Comparison of ENCODE assay signal across 15 cellular contexts in the genomic region with DNA sequence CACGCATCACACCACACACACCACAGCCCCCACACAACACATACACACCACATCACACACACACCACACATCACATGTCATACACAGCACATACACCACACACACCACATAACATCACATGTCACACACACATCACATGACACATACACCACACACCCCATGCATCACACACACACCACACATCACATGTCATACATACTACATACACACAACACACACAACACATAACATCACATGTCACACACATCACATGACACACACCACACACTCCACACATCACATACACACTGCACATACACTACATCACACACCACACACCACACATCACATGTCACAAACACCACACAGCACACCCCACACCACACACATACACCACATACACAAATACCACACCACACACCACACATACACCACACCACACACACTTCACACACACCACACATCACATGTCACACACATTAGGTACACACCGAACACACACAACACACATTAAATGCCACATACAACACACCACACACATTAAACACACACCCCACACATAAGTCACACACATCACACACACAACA. TPM values are rescaled to one million over a fixed set of nuclear protein-coding genes. Genes with fewer than 3 reads are reported as not detected.
A peak's percentile ranks its signal among the peaks of the same experiment; 100 is the strongest.
DNase-seq lines count a peak whose midpoint lies in the region; ATAC-seq, FAIRE-seq and TF ChIP-seq lines count a peak whose summit lies in the region.
"Had no signal": no experiment of that assay in that cellular context is flagged by ENCODE, and none has a peak within 500 bp of the region (broad histone marks: within the 10 kb centered on the region; RNA-seq: fewer than 3 reads in every experiment).

No MANE protein-coding gene starts in this region.

- no peak overlapping the region for H2AFZ ChIP-seq in GM12878 (ENCODE audit: control insufficient read depth, low read depth, low read length)

- TF ChIP-seq CTCF in GM12878 (IDR thresholded peaks at IDR 0.05 in 2 of 3, conservative IDR thresholded peaks at IDR 0.05 in 1 of 3; ENCODE audit: control insufficient read depth in 2 of 3, extremely low read depth in 1 of 3, insufficient read depth in 1 of 3, low read depth in 3 of 3, low read length in 3 of 3) (no peak), esophagus muscularis mucosa (IDR thresholded peaks at IDR 0.05) (no peak), neutrophil (IDR thresholded peaks at IDR 0.05) (no peak)

- no peak overlapping the region for H3K4me3 ChIP-seq in GM12878
- H3K4me3 ChIP-seq in esophagus muscularis mucosa = no peak overlapping the region
- H3K4me3 ChIP-seq in neutrophil (ENCODE audit: low read depth in 1 of 2, low read length in 1 of 2) = no peak overlapping the region
- H3K4me3 ChIP-seq in HAP-1 = no peak overlapping the region

- H3K9me3 ChIP-seq in GM12878 (replicated peaks; ENCODE audit: control insufficient read depth, insufficient read depth, low read length) = no peaks in the 10 kb centered on the region
- H3K9me3 ChIP-seq in esophagus muscularis mucosa = no peaks in the 10 kb centered on the region
- no peaks in the 10 kb centered on the region for H3K9me3 ChIP-seq in neutrophil
- no peaks in the 10 kb centered on the region for H3K9me3 ChIP-seq in HAP-1

- no peak overlapping the region for H3K9ac ChIP-seq in GM12878 (ENCODE audit: control insufficient read depth, insufficient read depth, low read length)

- no peak for TF ChIP-seq POLR2A in GM12878 (IDR thresholded peaks at IDR 0.05; ENCODE audit: low read depth, low read length)
- no peak for TF ChIP-seq POLR2A in esophagus muscularis mucosa (IDR thresholded peaks at IDR 0.05; ENCODE audit: low read depth)

- H4K20me1 ChIP-seq in GM12878 (ENCODE audit: control insufficient read depth, insufficient read depth) = no peaks in the 10 kb centered on the region

- H3K4me1 ChIP-seq in GM12878 (ENCODE audit: control insufficient read depth, insufficient read depth, low read length) = no peaks in the 10 kb centered on the region
- H3K4me1 ChIP-seq in esophagus muscularis mucosa = no peaks in the 10 kb centered on the region
- H3K4me1 ChIP-seq in neutrophil (ENCODE audit: control insufficient read depth in 1 of 2, insufficient read depth in 1 of 2, low read depth in 1 of 2, low read length in 1 of 2) = peaks cover 59 to 72% of the 10 kb centered on the region in 2 experiments
- no peaks in the 10 kb centered on the region for H3K4me1 ChIP-seq in HAP-1
- H3K4me1 ChIP-seq: BE2C had no signal

- TF ChIP-seq RAD21 in GM12878 (IDR thresholded peaks at IDR 0.05; ENCODE audit: insufficient read depth, low read depth, low read length) = no peak

- intact Hi-C loops in GM12878 (cut with micrococcal nuclease; ENCODE audit: unreplicated experiment) = no loop called here
- intact Hi-C loops in esophagus muscularis mucosa (cut with DNase I) = no loop called here

- SMC1A ChIA-PET in GM12878 (lab: Charles Lee; ENCODE audit: uncharacterized antibody, unreplicated experiment) = no interaction called here

- no peak overlapping the region for H3K4me2 ChIP-seq in GM12878 (ENCODE audit: control insufficient read depth, insufficient read depth)

- POLR2A ChIA-PET in GM12878 (lab: Charles Lee) = no interaction called here

- RAD21 ChIA-PET in GM12878 (lab: Charles Lee; ENCODE audit: unreplicated experiment) = no interaction called here

- ATAC-seq in GM12878 = no peak
- ATAC-seq: HCT116 had no signal

- FAIRE-seq in GM12878 (lab: Jason Lieb, UNC) = no peak

- CTCF ChIA-PET in GM12878 (lab: Yijun Ruan, JAX) = no interaction called here

- H3K79me2 ChIP-seq in GM12878 (ENCODE audit: control insufficient read depth, insufficient read depth, low read length) = no peaks in the 10 kb centered on the region

- H3K27ac ChIP-seq in GM12878 (ENCODE audit: control insufficient read depth, insufficient read depth) (no peak overlapping the region), esophagus muscularis mucosa (replicated peaks in 1 of 4) (no peak overlapping the region), neutrophil (peak overlapping the region; percentile 58)
- H3K27ac ChIP-seq: C4-2B had no signal

- no peak for TF ChIP-seq EP300 in GM12878 (IDR thresholded peaks at IDR 0.05; ENCODE audit: borderline replicate concordance in 1 of 2, control insufficient read depth in 1 of 2, low read depth in 2 of 2, low read length in 2 of 2)
- TF ChIP-seq EP300 in esophagus muscularis mucosa (IDR thresholded peaks at IDR 0.05) = no peak

- no peaks in the 10 kb centered on the region for H3K36me3 ChIP-seq in GM12878 (ENCODE audit: control insufficient read depth in 2 of 2, insufficient read depth in 2 of 2, low read length in 1 of 2)
- no peaks in the 10 kb centered on the region for H3K36me3 ChIP-seq in esophagus muscularis mucosa
- peaks cover 7% of the 10 kb centered on the region for H3K36me3 ChIP-seq in neutrophil
- no peaks in the 10 kb centered on the region for H3K36me3 ChIP-seq in HAP-1 (replicated peaks)
- H3K36me3 ChIP-seq: BE2C had no signal

- no TSS peak for BruUV-seq in GM12878 (replicated peaks; lab: Mats Ljungman, UMichigan)

- WGBS in GM12878 (ENCODE audit: insufficient coverage, insufficient replicate concordance, low lambda C conversion rate, missing lambda C conversion rate) = 98% methylated on average over 2 of the region's 2 CpGs
- WGBS in esophagus muscularis mucosa = 98% methylated on average over 2 of the region's 2 CpGs

- DNase-seq in D341Med (ENCODE audit: low spot score) = peak; percentile 5
- no peak for DNase-seq in GM12878 (ENCODE audit: low read depth, low spot score)
- peak; percentile 17 for DNase-seq in esophagus muscularis mucosa (ENCODE audit: extremely low spot score)
- DNase-seq in HAP-1 (ENCODE audit: low spot score in 2 of 2) = no peak
- DNase-seq in DMS 273 (lab: John Stamatoyannopoulos, UW; ENCODE audit: unreplicated experiment) = no peak
- no peak for DNase-seq in AG08396 (ENCODE audit: low spot score)
- DNase-seq in GDM1 (lab: John Stamatoyannopoulos, UW) = no peak
- DNase-seq: BE2C; CD4-positive, alpha-beta memory T cell; DMS53; GOT3 had no signal

- in situ Hi-C loops in GM12878 (cut with MboI) = no loop called here
- in situ Hi-C loops in HAP-1 (cut with MboI; ENCODE audit: low sequenced_read_pairs) = no loop called here

- H3K27me3 ChIP-seq in GM12878 (replicated peaks in 1 of 2; ENCODE audit: control insufficient read depth in 2 of 2, insufficient read depth in 2 of 2, low read length in 1 of 2) = no peaks in the 10 kb centered on the region
- H3K27me3 ChIP-seq in esophagus muscularis mucosa = no peaks in the 10 kb centered on the region
- H3K27me3 ChIP-seq in neutrophil = no peaks in the 10 kb centered on the region
- H3K27me3 ChIP-seq in HAP-1 (ENCODE audit: low read depth) = no peaks in the 10 kb centered on the region
- H3K27me3 ChIP-seq: BE2C had no signal

RNA-seq across cellular contexts. Expression of a gene that starts 1.8 kb away (rescaled TPM):
- not detected in 2 replicates for total RNA-seq in GM12878 (2013; cell fraction: nucleolus; rRNA removed)
- total RNA-seq in GM12878 (2014; rRNA removed) (not detected in 2 replicates), GM12878 (2014; rRNA removed; fragmentation: Illumina TruSeq; extraction: Trizol) (0.13 TPM in 1 of 2 replicates, not detected in the other), GM12878 (2021) (not detected in 2 replicates), esophagus muscularis mucosa (under 1 TPM in 1 of 4 donors, not detected in 3; 0.57 TPM)
- polyA plus RNA-seq in GM12878 (2011; ENCODE audit: low read depth) = not detected
- polyA plus RNA-seq in GM12878 (2011; rRNA removed) (not detected in 2 replicates), GM12878 (2014; fragmentation: Illumina TruSeq; extraction: Trizol) (not detected in 2 replicates), GM12878 (2014; fragmentation: Nextera tagmentation; extraction: Ambion mirVana) (under 1 TPM; 0.18 to 0.40 TPM), GM12878 (2014; rRNA removed) (0.06 TPM in 1 of 2 replicates, not detected in the other), GM12878 (2016; fragmentation: Nextera tagmentation; extraction: Ambion mirVana) (not detected)
- polyA plus RNA-seq in GM12878 (2011; cell fraction: cytosol; rRNA removed) = 0.04 TPM in 1 of 2 replicates, not detected in the other
- not detected in 2 replicates for polyA plus RNA-seq in GM12878 (2011; cell fraction: nucleus; rRNA removed)
- not detected in 2 replicates for polyA plus RNA-seq in GM12878 (2012)
- 0.21 TPM in 1 of 2 replicates, not detected in the other for polyA minus RNA-seq in GM12878 (2011; rRNA and poly(A)+ RNA removed)
- polyA minus RNA-seq in GM12878 (2011; cell fraction: cytosol; rRNA and poly(A)+ RNA removed) = not detected in 2 replicates
- polyA minus RNA-seq in GM12878 (2011; cell fraction: nucleus; rRNA and poly(A)+ RNA removed) = not detected in 2 replicates
- total RNA-seq: CD4-positive, alpha-beta memory T cell had no signal
- polyA plus RNA-seq: CD4-positive, alpha-beta memory T cell had no signal

RNA-seq across cellular contexts. Expression of a gene that starts 51.2 kb away (rescaled TPM):
- total RNA-seq in GM12878 (2013; cell fraction: nucleolus; rRNA removed) = 1.0 and 1.5 TPM in 2 replicates
- 0.62 and 0.65 TPM in 2 replicates for total RNA-seq in GM12878 (2014; rRNA removed)
- total RNA-seq in GM12878 (2014; rRNA removed; fragmentation: Illumina TruSeq; extraction: Trizol) = 0.41 and 0.49 TPM in 2 replicates
- 0.37 and 1.1 TPM in 2 replicates for total RNA-seq in GM12878 (2021)
- polyA plus RNA-seq in GM12878 (2011; ENCODE audit: low read depth) = not detected
- 0.65 and 0.90 TPM in 2 replicates for polyA plus RNA-seq in GM12878 (2011; rRNA removed)
- polyA plus RNA-seq in GM12878 (2011; cell fraction: cytosol; rRNA removed) = 0.92 and 0.99 TPM in 2 replicates
- polyA plus RNA-seq in GM12878 (2011; cell fraction: nucleus; rRNA removed) = 0.13 and 0.41 TPM in 2 replicates
- 0.17 and 0.18 TPM in 2 replicates for polyA plus RNA-seq in GM12878 (2012)
- polyA plus RNA-seq in GM12878 (2014; fragmentation: Illumina TruSeq; extraction: Trizol) = 1.0 and 3.1 TPM in 2 replicates
- polyA plus RNA-seq in GM12878 (2014; fragmentation: Nextera tagmentation; extraction: Ambion mirVana) = 1 to 10 TPM in 1 of 2 experiments, under 1 TPM in 1; 0.68 to 1.5 TPM
- 0.20 and 1.0 TPM in 2 replicates for polyA plus RNA-seq in GM12878 (2014; rRNA removed)
- polyA plus RNA-seq in GM12878 (2016; fragmentation: Nextera tagmentation; extraction: Ambion mirVana) = under 1 TPM; 0.21 to 0.66 TPM
- 0.51 and 1.3 TPM in 2 replicates for polyA minus RNA-seq in GM12878 (2011; rRNA and poly(A)+ RNA removed)
- polyA minus RNA-seq in GM12878 (2011; cell fraction: cytosol; rRNA and poly(A)+ RNA removed) = not detected in 2 replicates
- polyA minus RNA-seq in GM12878 (2011; cell fraction: nucleus; rRNA and poly(A)+ RNA removed) = not detected in 2 replicates
- total RNA-seq in esophagus muscularis mucosa = not detected
- total RNA-seq: A172; CD4-positive, alpha-beta memory T cell had no signal
- polyA plus RNA-seq: CD4-positive, alpha-beta memory T cell had no signal

Comparison
In these comparisons a context has a peak if more than half of its experiments do, and no peak if none do; other contexts are left out.
1. DNase-seq: peak in D341Med (single experiment) and esophagus muscularis mucosa (single experiment); none in GM12878 (single experiment), HAP-1 (0 of 2), DMS 273 (single experiment), AG08396 (single experiment) and GDM1 (single experiment).